In the genomic region with DNA sequence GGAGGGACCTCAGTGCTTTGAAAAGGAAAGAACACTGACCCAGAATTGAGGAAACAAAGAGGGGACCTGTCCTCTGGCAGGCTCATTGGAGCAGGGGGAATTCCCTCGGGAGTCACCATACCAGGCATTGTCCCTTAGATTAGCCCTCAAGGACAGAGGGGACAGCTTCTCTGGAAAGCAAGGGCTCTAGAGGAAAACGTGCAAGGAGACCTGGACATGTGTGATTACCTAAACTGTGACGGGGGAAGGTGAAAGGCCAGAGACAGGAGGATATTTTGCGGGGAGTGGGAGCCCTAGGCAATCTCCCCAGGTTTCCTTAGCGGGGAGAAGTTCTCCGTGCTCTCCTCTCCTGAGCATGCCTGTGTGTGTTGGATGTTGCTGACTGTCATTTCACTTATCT, we compare ENCODE assay signal across 17 cellular contexts.
"Had no signal": no experiment of that assay in that cellular context is flagged by ENCODE, and none has a peak within 500 bp of the region (broad histone marks: within the 10 kb centered on the region; RNA-seq: fewer than 3 reads in every experiment).

No MANE protein-coding gene starts in this region.

- H3K9me3 Mint-ChIP-seq: activated naive CD8-positive, alpha-beta T cell treated with anti-CD3 and anti-CD28 coated beads, Interleukin-2, amount 10 ng/mL, durations not matched to agents 7 days and 5 days; immature natural killer cell had no signal

- H3K4me3 Mint-ChIP-seq: activated CD8-positive, alpha-beta T cell treated with anti-CD3 and anti-CD28 coated beads, Interleukin-2, amount 10 ng/mL, durations not matched to agents 7 days and 5 days; activated naive CD8-positive, alpha-beta T cell treated with anti-CD3 and anti-CD28 coated beads, Interleukin-2, amount 10 ng/mL, durations not matched to agents 7 days and 5 days; immature natural killer cell had no signal

- H3K36me3 ChIP-seq: brain microvascular endothelial cell, transverse colon had no signal

- H3K4me1 ChIP-seq: transverse colon had no signal

- H3K36me3 Mint-ChIP-seq: activated naive CD8-positive, alpha-beta T cell treated with anti-CD3 and anti-CD28 coated beads, Interleukin-2, amount 10 ng/mL, durations not matched to agents 7 days and 5 days; immature natural killer cell had no signal

- DNase-seq: activated CD4-positive, alpha-beta T cell treated with anti-CD3 and anti-CD28 coated beads for 4 hours; activated CD8-positive, alpha-beta memory T cell treated with anti-CD3 and anti-CD28 coated beads, Interleukin-2, amount 50 U/mL, for 48 hours; activated CD8-positive, alpha-beta T cell treated with anti-CD3 and anti-CD28 coated beads, Interleukin-2, amount 10 ng/mL, durations not matched to agents 7 days and 5 days; activated naive CD8-positive, alpha-beta T cell treated with anti-CD3 and anti-CD28 coated beads, Interleukin-2, amount 10 ng/mL, durations not matched to agents 7 days and 5 days; brain microvascular endothelial cell; cortex of kidney; effector memory CD4-positive, alpha-beta T cell; foreskin keratinocyte; immature natural killer cell; stimulated activated CD4-positive, alpha-beta T cell treated with anti-CD3 and anti-CD28 coated beads, Interleukin-15, amount 100 ng/mL, for 24 hours; stimulated activated CD4-positive, alpha-beta T cell treated with anti-CD3 and anti-CD28 coated beads, Interleukin-4, amount 100 ng/mL, for 1 hour; stimulated activated CD8-positive, alpha-beta memory T cell treated with anti-CD3 and anti-CD28 coated beads, Interleukin-4, amount 100 ng/mL, for 48 hours; stimulated activated naive CD4-positive, alpha-beta T cell treated with Interleukin-2 at 50 U/mL for 16 hours; substantia nigra; T-helper 2 cell; transverse colon had no signal

- H3K4me3 ChIP-seq: skin epidermis, transverse colon had no signal

- H3K27ac Mint-ChIP-seq: activated CD8-positive, alpha-beta T cell treated with anti-CD3 and anti-CD28 coated beads, Interleukin-2, amount 10 ng/mL, durations not matched to agents 7 days and 5 days; activated naive CD8-positive, alpha-beta T cell treated with anti-CD3 and anti-CD28 coated beads, Interleukin-2, amount 10 ng/mL, durations not matched to agents 7 days and 5 days; immature natural killer cell had no signal

- H3K4me1 Mint-ChIP-seq: immature natural killer cell had no signal

- H3K27ac ChIP-seq: brain microvascular endothelial cell, foreskin keratinocyte, transverse colon had no signal

- H3K27me3 ChIP-seq: brain microvascular endothelial cell, foreskin keratinocyte had no signal

- H3K9me3 ChIP-seq: transverse colon had no signal

- ATAC-seq: activated CD8-positive, alpha-beta T cell treated with anti-CD3 and anti-CD28 coated beads, Interleukin-2, amount 10 ng/mL, durations not matched to agents 7 days and 5 days; foreskin keratinocyte had no signal
